ENCODE assay signal across 14 cellular contexts in the genomic region with DNA sequence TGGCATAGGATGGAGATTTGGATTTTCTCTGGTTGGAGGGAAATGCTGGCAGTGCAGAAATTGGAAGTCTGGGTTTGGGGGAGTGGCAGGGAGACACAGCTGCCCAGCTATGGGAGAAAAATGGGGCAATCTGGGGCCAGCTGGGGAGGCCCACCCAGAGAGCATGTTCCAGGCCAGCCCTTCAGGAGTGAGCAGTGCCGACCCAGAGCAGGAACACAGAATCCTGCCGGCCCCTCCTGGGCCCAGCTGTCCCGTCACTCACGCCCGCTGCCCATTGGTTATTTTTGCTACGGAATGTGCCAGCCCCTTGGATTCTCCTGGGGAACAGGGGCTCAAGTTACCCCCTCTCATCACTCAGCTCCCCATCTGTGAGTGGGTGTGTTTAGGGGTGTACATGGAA. TPM values are rescaled to one million over a fixed set of nuclear protein-coding genes. Genes with fewer than 3 reads are reported as not detected.
"Had no signal": no experiment of that assay in that cellular context is flagged by ENCODE, and none has a peak within 500 bp of the region (broad histone marks: within the 10 kb centered on the region; RNA-seq: fewer than 3 reads in every experiment).

No MANE protein-coding gene starts in this region.

- H3K27me3 ChIP-seq: ovary had no signal

- H3K36me3 Mint-ChIP-seq: T-cell had no signal

- H3K36me3 ChIP-seq: ovary had no signal

- H3K9me3 Mint-ChIP-seq: activated T-helper 17 cell treated with anti-CD3 and anti-CD28 coated beads, Interleukin-2, amount 50 U/mL, for 72 hours; neural crest cell; T-cell had no signal

- H3K4me3 Mint-ChIP-seq: activated T-helper 17 cell treated with anti-CD3 and anti-CD28 coated beads, Interleukin-2, amount 50 U/mL, for 72 hours; T-cell had no signal

- H3K27ac Mint-ChIP-seq: activated T-helper 17 cell treated with anti-CD3 and anti-CD28 coated beads, Interleukin-2, amount 50 U/mL, for 72 hours; T-cell had no signal

- DNase-seq: activated CD4-positive, alpha-beta T cell treated with anti-CD3 and anti-CD28 coated beads, Interleukin-2, amount 50 U/mL, for 4 hours; activated CD4-positive, CD25-positive, alpha-beta regulatory T cell treated with anti-CD3 and anti-CD28 coated beads, Interleukin-2, amount 50 U/mL, for 72 hours; activated naive CD4-positive, alpha-beta T cell treated with Interleukin-2 at 50 U/mL for 16 hours; anterior cingulate cortex; dermis blood vessel endothelial cell; erythroblast; mesendoderm; ovary; stimulated activated naive CD8-positive, alpha-beta T cell treated with anti-CD3 and anti-CD28 coated beads, Interleukin-15, Interleukin-2, amounts not matched to agents 100 U/mL and 50 U/mL, for 24 hours; T-cell had no signal

- H3K27ac ChIP-seq: ovary, SK-N-MC had no signal

- ATAC-seq: activated T-helper 17 cell treated with anti-CD3 and anti-CD28 coated beads, Interleukin-2, amount 50 U/mL, for 72 hours; stimulated activated naive CD8-positive, alpha-beta T cell treated with anti-CD3 and anti-CD28 coated beads, Interleukin-15, Interleukin-2, amounts not matched to agents 100 U/mL and 50 U/mL, for 24 hours; T-cell had no signal

- H3K4me3 ChIP-seq: ovary, SK-N-MC had no signal

- H3K9me3 ChIP-seq: ovary had no signal

RNA-seq across cellular contexts. Expression of a gene that starts 21.3 kb away (rescaled TPM):
- total RNA-seq: activated T-helper 17 cell treated with anti-CD3 and anti-CD28 coated beads, Interleukin-2, amount 50 U/mL, for 72 hours; dermis blood vessel endothelial cell; glomerular endothelial cell had no signal
